ENCODE assay signal across 10 cellular contexts in genomic region chr17:77106874-77107358, GRCh38. TPM values are rescaled to one million over a fixed set of nuclear protein-coding genes. Genes with fewer than 3 reads are reported as not detected.
A peak's percentile ranks its signal among the peaks of the same experiment; 100 is the strongest.
DNase-seq lines count a peak whose midpoint lies in the region; ATAC-seq and TF ChIP-seq lines count a peak whose summit lies in the region.
"Had no signal": no experiment of that assay in that cellular context is flagged by ENCODE, and none has a peak within 500 bp of the region (broad histone marks: within the 10 kb centered on the region; RNA-seq: fewer than 3 reads in every experiment).

No MANE protein-coding gene starts in this region.

- no peaks in the 10 kb centered on the region for H3K36me3 ChIP-seq in sigmoid colon

- no peaks in the 10 kb centered on the region for H3K9me3 ChIP-seq in sigmoid colon

- intact Hi-C loops in sigmoid colon (cut with DNase I), result no loop called here

- peak overlapping the region; percentile 91 for H3K27ac Mint-ChIP-seq in activated CD8-positive, alpha-beta memory T cell treated with anti-CD3 and anti-CD28 coated beads, Interleukin-2, amount 10 ng/mL, durations not matched to agents 7 days and 5 days
- no peak overlapping the region for H3K27ac Mint-ChIP-seq in type B pancreatic cell
- H3K27ac Mint-ChIP-seq: T-helper 1 cell treated with Interleukin-12 subunit alpha and Interleukin-12 subunit beta and Interleukin-4 antibody, amounts not matched to agents 30 μg/mL and 1 μg/mL, for 36 hours had no signal

- H3K9me3 Mint-ChIP-seq in activated CD8-positive, alpha-beta memory T cell treated with anti-CD3 and anti-CD28 coated beads, Interleukin-2, amount 10 ng/mL, durations not matched to agents 7 days and 5 days (ENCODE audit: low read depth), result no peaks in the 10 kb centered on the region
- H3K9me3 Mint-ChIP-seq in type B pancreatic cell, result no peaks in the 10 kb centered on the region
- H3K9me3 Mint-ChIP-seq: T-helper 1 cell treated with Interleukin-12 subunit alpha and Interleukin-12 subunit beta and Interleukin-4 antibody, amounts not matched to agents 30 μg/mL and 1 μg/mL, for 36 hours had no signal

- ATAC-seq in HG02970 (IDR thresholded peaks at IDR 0.05; ENCODE audit: low FRiP score, unreplicated experiment), result peak; percentile 24
- peak; percentile 66 for ATAC-seq in activated CD8-positive, alpha-beta memory T cell treated with anti-CD3 and anti-CD28 coated beads, Interleukin-2, amount 10 ng/mL, durations not matched to agents 7 days and 5 days

- no peaks in the 10 kb centered on the region for H3K27me3 ChIP-seq in sigmoid colon

- no peak for TF ChIP-seq POLR2A in sigmoid colon (IDR thresholded peaks at IDR 0.05)

- H3K4me1 Mint-ChIP-seq in activated CD8-positive, alpha-beta memory T cell treated with anti-CD3 and anti-CD28 coated beads, Interleukin-2, amount 10 ng/mL, durations not matched to agents 7 days and 5 days, result peaks cover 52% of the 10 kb centered on the region
- H3K4me1 Mint-ChIP-seq in type B pancreatic cell (ENCODE audit: unreplicated experiment), result peaks cover 18% of the 10 kb centered on the region

- TF ChIP-seq CTCF in type B pancreatic cell (conservative IDR thresholded peaks at IDR 0.05), result peak; percentile 55
- TF ChIP-seq CTCF in sigmoid colon (IDR thresholded peaks at IDR 0.05), result no peak

- H3K4me1 ChIP-seq in sigmoid colon, result peaks cover 0 to 20% (median 14%) of the 10 kb centered on the region in 4 donors

- peak; percentile 10 for DNase-seq in stimulated activated CD4-positive, alpha-beta T cell treated with anti-CD3 and anti-CD28 coated beads, Interleukin-4, amount 100 ng/mL, for 24 hours
- DNase-seq in stimulated activated CD4-positive, alpha-beta T cell treated with anti-CD3 and anti-CD28 coated beads, Interleukin-4, amount 100 ng/mL, for 1 hour, result no peak
- peak; percentile 59 for DNase-seq in activated CD8-positive, alpha-beta memory T cell treated with anti-CD3 and anti-CD28 coated beads, Interleukin-2, amount 10 ng/mL, durations not matched to agents 7 days and 5 days
- DNase-seq in type B pancreatic cell (ENCODE audit: extremely low spot score, unreplicated experiment) (no peak), sigmoid colon (no peak), occipital lobe (lab: John Stamatoyannopoulos, UW) (no peak), HEK293T (ENCODE audit: extremely low spot score) (no peak)
- DNase-seq: anterior cingulate cortex had no signal

- no peak for TF ChIP-seq EP300 in sigmoid colon (IDR thresholded peaks at IDR 0.05)

- POLR2A ChIA-PET in HEK293T (lab: Yijun Ruan, JAX), result no interaction called here

- no peak overlapping the region for H3K27ac ChIP-seq in sigmoid colon

- peak overlapping the region; percentile 66 for H3K4me3 Mint-ChIP-seq in activated CD8-positive, alpha-beta memory T cell treated with anti-CD3 and anti-CD28 coated beads, Interleukin-2, amount 10 ng/mL, durations not matched to agents 7 days and 5 days
- no peak overlapping the region for H3K4me3 Mint-ChIP-seq in type B pancreatic cell
- H3K4me3 Mint-ChIP-seq: T-helper 1 cell treated with Interleukin-12 subunit alpha and Interleukin-12 subunit beta and Interleukin-4 antibody, amounts not matched to agents 30 μg/mL and 1 μg/mL, for 36 hours had no signal

- H3K36me3 Mint-ChIP-seq in activated CD8-positive, alpha-beta memory T cell treated with anti-CD3 and anti-CD28 coated beads, Interleukin-2, amount 10 ng/mL, durations not matched to agents 7 days and 5 days, result peaks cover 4% of the 10 kb centered on the region
- no peaks in the 10 kb centered on the region for H3K36me3 Mint-ChIP-seq in type B pancreatic cell

- 77 to 85% methylated on average over 8 of the region's 8 CpGs for WGBS in sigmoid colon, 2 donors

- H3K27me3 Mint-ChIP-seq in activated CD8-positive, alpha-beta memory T cell treated with anti-CD3 and anti-CD28 coated beads, Interleukin-2, amount 10 ng/mL, durations not matched to agents 7 days and 5 days, result no peaks in the 10 kb centered on the region
- H3K27me3 Mint-ChIP-seq in type B pancreatic cell, result no peaks in the 10 kb centered on the region

- no peak overlapping the region for H3K4me3 ChIP-seq in sigmoid colon

- CTCF ChIA-PET in activated CD8-positive, alpha-beta memory T cell treated with anti-CD3 and anti-CD28 coated beads, Interleukin-2, amount 10 ng/mL, durations not matched to agents 7 days and 5 days (lab: Charles Lee), result interaction anchor here (0.7 to 3.3 kb wide), 7 partner anchors 8 to 39 kb away, joined by 3 to 22 read pairs (median 5); no protein-coding TSS in a partner anchor
- CTCF ChIA-PET in HEK293T (lab: Yijun Ruan, JAX), result no interaction called here

TF ChIP-seq in HEK293T, 16 proteins besides CTCF, POLR2A, EP300 and RAD21:
- TF ChIP-seq SUZ12 (IDR thresholded peaks at IDR 0.05), result no peak
- no peak for TF ChIP-seq ARNT (IDR thresholded peaks at IDR 0.05)
- TF ChIP-seq ZNF384 (IDR thresholded peaks at IDR 0.05), result no peak
- no peak for TF ChIP-seq HDGF (IDR thresholded peaks at IDR 0.05; ENCODE audit: borderline replicate concordance)
- no peak for TF ChIP-seq LEF1 (IDR thresholded peaks at IDR 0.05; ENCODE audit: borderline replicate concordance)
- no peak for TF ChIP-seq PKNOX1 (IDR thresholded peaks at IDR 0.05)
- TF ChIP-seq FOXK2 (IDR thresholded peaks at IDR 0.05), result no peak
- TF ChIP-seq FOXM1 (IDR thresholded peaks at IDR 0.05; ENCODE audit: borderline replicate concordance), result no peak
- no peak for TF ChIP-seq CTBP1 (IDR thresholded peaks at IDR 0.05; ENCODE audit: borderline replicate concordance)
- TF ChIP-seq TARDBP (IDR thresholded peaks at IDR 0.05), result no peak
- TF ChIP-seq BHLHE40 (IDR thresholded peaks at IDR 0.05; ENCODE audit: borderline replicate concordance), result no peak
- no peak for TF ChIP-seq NFRKB (IDR thresholded peaks at IDR 0.05)
- no peak for TF ChIP-seq FOXA1 (IDR thresholded peaks at IDR 0.05)
- TF ChIP-seq ELF4 (IDR thresholded peaks at IDR 0.05), result no peak
- TF ChIP-seq SP1 (IDR thresholded peaks at IDR 0.05), result no peak
- TF ChIP-seq L3MBTL2 (conservative IDR thresholded peaks at IDR 0.05), result no peak

RNA-seq across cellular contexts. Expression of gene SEC14L1, which starts 33.9 kb away (rescaled TPM):
- total RNA-seq in activated CD8-positive, alpha-beta memory T cell treated with anti-CD3 and anti-CD28 coated beads, Interleukin-2, amount 10 ng/mL, durations not matched to agents 7 days and 5 days, result 100 to 1,000 TPM in 1 of 2 experiments, 10 to 100 TPM in 1; 98.5 to 146 TPM
- total RNA-seq in type B pancreatic cell (ENCODE audit: low replicate concordance), result 42.3 and 74.9 TPM in 2 replicates
- 10 to 100 TPM; 18.9 to 39.9 (median 24.4) TPM for total RNA-seq in sigmoid colon
- polyA plus RNA-seq in sigmoid colon, result 10 to 100 TPM in 2 of 3 donors, 1 to 10 TPM in 1; 9.6 to 33.4 (median 20.1) TPM
- total RNA-seq in occipital lobe, result 66.9 TPM

Comparison
In these comparisons a context has a peak if more than half of its experiments do, and no peak if none do; other contexts are left out.
1. DNase-seq: peak in stimulated activated CD4-positive, alpha-beta T cell treated with anti-CD3 and anti-CD28 coated beads, Interleukin-4, amount 100 ng/mL, for 24 hours (single experiment) and activated CD8-positive, alpha-beta memory T cell treated with anti-CD3 and anti-CD28 coated beads, Interleukin-2, amount 10 ng/mL, durations not matched to agents 7 days and 5 days (single experiment); none in stimulated activated CD4-positive, alpha-beta T cell treated with anti-CD3 and anti-CD28 coated beads, Interleukin-4, amount 100 ng/mL, for 1 hour (single experiment), type B pancreatic cell (single experiment), sigmoid colon (single experiment), occipital lobe (single experiment) and HEK293T (single experiment).